ENCODE assay signal across 10 cellular contexts in the genomic region with DNA sequence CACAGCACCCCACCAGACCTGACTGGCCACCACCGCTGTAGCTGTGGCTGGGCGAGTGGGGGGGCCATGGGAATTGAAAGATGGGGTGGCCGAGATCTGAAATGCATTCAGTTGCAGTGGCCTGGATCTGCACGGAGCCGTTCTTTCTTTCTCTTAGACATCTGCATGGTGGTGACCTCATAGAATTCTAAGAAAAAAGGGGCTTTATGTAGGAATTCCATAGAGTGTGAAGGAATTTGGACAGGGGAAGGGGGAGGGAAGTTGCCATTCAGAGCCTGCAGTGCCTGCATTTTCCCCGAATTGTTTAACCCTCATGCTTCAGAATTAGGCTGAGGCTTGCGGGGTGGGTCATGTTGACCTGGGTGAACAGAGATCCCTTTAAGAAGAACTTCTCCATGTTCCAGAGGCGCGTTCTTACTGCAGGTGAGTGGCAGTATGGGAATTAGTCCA. TPM values are rescaled to one million over a fixed set of nuclear protein-coding genes. Genes with fewer than 3 reads are reported as not detected.
DNase-seq lines count a peak whose midpoint lies in the region; ATAC-seq and TF ChIP-seq lines count a peak whose summit lies in the region.
"Had no signal": no experiment of that assay in that cellular context is flagged by ENCODE, and none has a peak within 500 bp of the region (broad histone marks: within the 10 kb centered on the region; RNA-seq: fewer than 3 reads in every experiment).

No MANE protein-coding gene starts in this region.

- H3K36me3 ChIP-seq in HUES48 (ENCODE audit: control insufficient read depth, insufficient read depth, low read length) (no peaks in the 10 kb centered on the region), lower lobe of right lung (peaks cover 11% of the 10 kb centered on the region), tibial artery (no peaks in the 10 kb centered on the region)

- no peaks in the 10 kb centered on the region for H3K9me3 ChIP-seq in HUES48 (ENCODE audit: control insufficient read depth, insufficient read depth, low read length)
- no peaks in the 10 kb centered on the region for H3K9me3 ChIP-seq in lower lobe of right lung
- no peaks in the 10 kb centered on the region for H3K9me3 ChIP-seq in tibial artery

- TF ChIP-seq CTCF in astrocyte of the cerebellum (IDR thresholded peaks at IDR 0.05; ENCODE audit: low read depth, low read length, missing control alignments) (no peak), lower lobe of right lung (IDR thresholded peaks at IDR 0.05) (no peak), tibial artery (IDR thresholded peaks at IDR 0.05) (no peak)

- H3K27me3 ChIP-seq in HUES48 (ENCODE audit: control insufficient read depth, insufficient read depth, low read length) (no peaks in the 10 kb centered on the region; the same call in 1 of the 2 replicates), lower lobe of right lung (ENCODE audit: low read depth) (no peaks in the 10 kb centered on the region), tibial artery (no peaks in the 10 kb centered on the region)

- H3K4me1 ChIP-seq in HUES48 (ENCODE audit: control insufficient read depth, insufficient read depth, low read length) = peaks cover 34% of the 10 kb centered on the region
- H3K4me1 ChIP-seq in lower lobe of right lung = peaks cover 82% of the 10 kb centered on the region
- peaks cover 8 to 84% (median 77%) of the 10 kb centered on the region in 4 donors for H3K4me1 ChIP-seq in tibial artery

- intact Hi-C loops in lower lobe of right lung (cut with DNase I) (no loop called here), tibial artery (cut with DNase I; ENCODE audit: low total_unique reads) (no loop called here)

- ATAC-seq in lower lobe of right lung (no peak), GM19023 (IDR thresholded peaks at IDR 0.05; ENCODE audit: unreplicated experiment) (no peak)

- in situ Hi-C loops in astrocyte of the cerebellum (cut with HindIII; ENCODE audit: low sequenced_read_pairs) = no loop called here

- peak overlapping the region; percentile 59 for H3K27ac ChIP-seq in HUES48 (ENCODE audit: low read depth, low read length)
- H3K27ac ChIP-seq in lower lobe of right lung = peak overlapping the region; percentile 92
- H3K27ac ChIP-seq in tibial artery = peak overlapping the region; percentile 91 to 92

- DNase-seq in astrocyte of the cerebellum (ENCODE audit: low read depth) (no peak), lower lobe of right lung (no peak), tibial artery (no peak), SK-N-DZ (ENCODE audit: low spot score) (no peak)
- no peak for DNase-seq in effector CD4-positive, alpha-beta T cell
- DNase-seq: activated T-cell treated with anti-CD3 and anti-CD28 coated beads, Interleukin-2, amount 50 U/mL, for 1 hour; NCI-H1436; nucleus accumbens had no signal

- no peak overlapping the region for H3K9ac ChIP-seq in HUES48 (ENCODE audit: low read depth, low read length)

- H3K4me3 ChIP-seq in HUES48 (ENCODE audit: low read depth, low read length) (no peak overlapping the region), astrocyte of the cerebellum (ENCODE audit: low read depth, low read length) (peak overlapping the region; percentile 28), lower lobe of right lung (peak overlapping the region; percentile 31), tibial artery (peak overlapping the region in 1 of 2 donors; percentile 28)

RNA-seq across cellular contexts. Expression of gene NEK6, which starts 4.9 kb away (rescaled TPM):
- 125 TPM for total RNA-seq in lower lobe of right lung
- not detected in 2 replicates for polyA plus RNA-seq in SK-N-DZ (2014; cell fraction: cytosol; rRNA removed)
- not detected in 2 replicates for polyA plus RNA-seq in SK-N-DZ (2014; cell fraction: nucleus; rRNA removed)
